28 cellular contexts compared by ENCODE assay signal in genomic region chr11:95776859-95777258, GRCh38.
"Had no signal": no experiment of that assay in that cellular context is flagged by ENCODE, and none has a peak within 500 bp of the region (broad histone marks: within the 10 kb centered on the region; RNA-seq: fewer than 3 reads in every experiment).

No MANE protein-coding gene starts in this region.

- H3K27me3 Mint-ChIP-seq: activated CD4-positive, alpha-beta memory T cell treated with anti-CD3 and anti-CD28 coated beads, Interleukin-2, amount 10 ng/mL, durations not matched to agents 7 days and 5 days; activated CD4-positive, alpha-beta T cell treated with anti-CD3 and anti-CD28 coated beads, Interleukin-2, amount 10 ng/mL, durations not matched to agents 24 days and 14 days; activated naive CD8-positive, alpha-beta T cell treated with anti-CD3 and anti-CD28 coated beads, Interleukin-2, amount 10 ng/mL, durations not matched to agents 7 days and 5 days; stimulated activated naive B cell treated with anti-CD40 and anti-IgM and Interleukin-4, amounts not matched to agents 10 μg/mL and 1 μg/mL and 100 μg/mL, for 72 hours; type B pancreatic cell had no signal

- H3K27ac ChIP-seq: heart right ventricle, left lung, lower lobe of right lung, prostate gland, thoracic aorta, uterus, VCaP had no signal

- H3K36me3 ChIP-seq: uterus had no signal

- H3K4me1 Mint-ChIP-seq: endodermal cell had no signal

- H3K4me1 ChIP-seq: heart right ventricle, left lung, lower lobe of right lung, prostate gland had no signal

- FAIRE-seq: astrocyte, TTC549 had no signal

- DNase-seq: activated CD4-positive, alpha-beta memory T cell treated with anti-CD3 and anti-CD28 coated beads, Interleukin-2, amount 10 ng/mL, durations not matched to agents 7 days and 5 days; activated CD4-positive, alpha-beta T cell treated with anti-CD3 and anti-CD28 coated beads, Interleukin-2, amount 10 ng/mL, durations not matched to agents 24 days and 14 days; activated CD4-positive, CD25-positive, alpha-beta regulatory T cell treated with anti-CD3 and anti-CD28 coated beads, Interleukin-2, amount 50 U/mL, for 72 hours; activated CD8-positive, alpha-beta memory T cell treated with anti-CD3 and anti-CD28 coated beads, Interleukin-2, amount 50 U/mL, for 48 hours; activated naive CD8-positive, alpha-beta T cell treated with anti-CD3 and anti-CD28 coated beads, Interleukin-2, amount 10 ng/mL, durations not matched to agents 7 days and 5 days; activated T-cell treated with anti-CD3 and anti-CD28 coated beads, Interleukin-2, amount 50 U/mL, for 4 hours; caudate nucleus; endodermal cell; foreskin fibroblast; heart right ventricle; kidney glomerular epithelial cell; left lung; lower lobe of right lung; mesendoderm; natural killer cell; retina; stimulated activated CD4-positive, alpha-beta T cell treated with anti-CD3 and anti-CD28 coated beads, Interleukin-2, amount 100 ng/mL, for 24 hours; stimulated activated naive B cell treated with anti-CD40 and anti-IgM and Interleukin-4, amounts not matched to agents 10 μg/mL and 1 μg/mL and 100 μg/mL, for 72 hours; uterus had no signal

- H3K27ac Mint-ChIP-seq: activated CD4-positive, alpha-beta memory T cell treated with anti-CD3 and anti-CD28 coated beads, Interleukin-2, amount 10 ng/mL, durations not matched to agents 7 days and 5 days; activated CD4-positive, alpha-beta T cell treated with anti-CD3 and anti-CD28 coated beads, Interleukin-2, amount 10 ng/mL, durations not matched to agents 24 days and 14 days; activated naive CD8-positive, alpha-beta T cell treated with anti-CD3 and anti-CD28 coated beads, Interleukin-2, amount 10 ng/mL, durations not matched to agents 7 days and 5 days; activated T-helper 2 cell treated with anti-CD3 and anti-CD28 coated beads, Interferon-gamma antibody, Interleukin-2, Interleukin-4, amounts not matched to agents 10 μg/mL and 5 μg/mL and 100 μg/mL, durations not matched to agents 14 hours and 24 hours and 36 hours; endodermal cell; natural killer cell; stimulated activated naive B cell treated with anti-CD40 and anti-IgM and Interleukin-4, amounts not matched to agents 10 μg/mL and 1 μg/mL and 100 μg/mL, for 72 hours; type B pancreatic cell had no signal

- H3K4me3 Mint-ChIP-seq: activated CD4-positive, alpha-beta memory T cell treated with anti-CD3 and anti-CD28 coated beads, Interleukin-2, amount 10 ng/mL, durations not matched to agents 7 days and 5 days; activated CD4-positive, alpha-beta T cell treated with anti-CD3 and anti-CD28 coated beads, Interleukin-2, amount 10 ng/mL, durations not matched to agents 24 days and 14 days; activated naive CD8-positive, alpha-beta T cell treated with anti-CD3 and anti-CD28 coated beads, Interleukin-2, amount 10 ng/mL, durations not matched to agents 7 days and 5 days; activated T-cell treated with anti-CD3 and anti-CD28 coated beads, Interleukin-2, amount 50 U/mL, for 4 hours; endodermal cell; natural killer cell; stimulated activated naive B cell treated with anti-CD40 and anti-IgM and Interleukin-4, amounts not matched to agents 10 μg/mL and 1 μg/mL and 100 μg/mL, for 72 hours; type B pancreatic cell had no signal

- H3K4me2 ChIP-seq: smooth muscle cell had no signal

- H3K9me3 Mint-ChIP-seq: activated CD4-positive, alpha-beta memory T cell treated with anti-CD3 and anti-CD28 coated beads, Interleukin-2, amount 10 ng/mL, durations not matched to agents 7 days and 5 days; activated CD4-positive, alpha-beta T cell treated with anti-CD3 and anti-CD28 coated beads, Interleukin-2, amount 10 ng/mL, durations not matched to agents 24 days and 14 days; activated naive CD8-positive, alpha-beta T cell treated with anti-CD3 and anti-CD28 coated beads, Interleukin-2, amount 10 ng/mL, durations not matched to agents 7 days and 5 days; activated T-cell treated with anti-CD3 and anti-CD28 coated beads, Interleukin-2, amount 50 U/mL, for 4 hours; activated T-helper 2 cell treated with anti-CD3 and anti-CD28 coated beads, Interferon-gamma antibody, Interleukin-2, Interleukin-4, amounts not matched to agents 10 μg/mL and 5 μg/mL and 100 μg/mL, durations not matched to agents 14 hours and 24 hours and 36 hours; endodermal cell; natural killer cell; stimulated activated naive B cell treated with anti-CD40 and anti-IgM and Interleukin-4, amounts not matched to agents 10 μg/mL and 1 μg/mL and 100 μg/mL, for 72 hours; type B pancreatic cell had no signal

- ATAC-seq: activated T-cell treated with anti-CD3 and anti-CD28 coated beads, Interleukin-2, amount 50 U/mL, for 4 hours; esophagus mucosa; heart right ventricle; left lung; lower lobe of right lung; natural killer cell; stimulated activated naive B cell treated with anti-CD40 and anti-IgM and Interleukin-4, amounts not matched to agents 10 μg/mL and 1 μg/mL and 100 μg/mL, for 72 hours had no signal

- H3K9me3 ChIP-seq: heart right ventricle, left lung, lower lobe of right lung, prostate gland, thoracic aorta, uterus had no signal

- H3K4me3 ChIP-seq: heart right ventricle, left lung, lower lobe of right lung, prostate gland, smooth muscle cell, thoracic aorta, uterus had no signal

- H3K27me3 ChIP-seq: heart right ventricle, left lung, uterus had no signal
